ENCODE assay signal across 2 cellular contexts in the genomic region with DNA sequence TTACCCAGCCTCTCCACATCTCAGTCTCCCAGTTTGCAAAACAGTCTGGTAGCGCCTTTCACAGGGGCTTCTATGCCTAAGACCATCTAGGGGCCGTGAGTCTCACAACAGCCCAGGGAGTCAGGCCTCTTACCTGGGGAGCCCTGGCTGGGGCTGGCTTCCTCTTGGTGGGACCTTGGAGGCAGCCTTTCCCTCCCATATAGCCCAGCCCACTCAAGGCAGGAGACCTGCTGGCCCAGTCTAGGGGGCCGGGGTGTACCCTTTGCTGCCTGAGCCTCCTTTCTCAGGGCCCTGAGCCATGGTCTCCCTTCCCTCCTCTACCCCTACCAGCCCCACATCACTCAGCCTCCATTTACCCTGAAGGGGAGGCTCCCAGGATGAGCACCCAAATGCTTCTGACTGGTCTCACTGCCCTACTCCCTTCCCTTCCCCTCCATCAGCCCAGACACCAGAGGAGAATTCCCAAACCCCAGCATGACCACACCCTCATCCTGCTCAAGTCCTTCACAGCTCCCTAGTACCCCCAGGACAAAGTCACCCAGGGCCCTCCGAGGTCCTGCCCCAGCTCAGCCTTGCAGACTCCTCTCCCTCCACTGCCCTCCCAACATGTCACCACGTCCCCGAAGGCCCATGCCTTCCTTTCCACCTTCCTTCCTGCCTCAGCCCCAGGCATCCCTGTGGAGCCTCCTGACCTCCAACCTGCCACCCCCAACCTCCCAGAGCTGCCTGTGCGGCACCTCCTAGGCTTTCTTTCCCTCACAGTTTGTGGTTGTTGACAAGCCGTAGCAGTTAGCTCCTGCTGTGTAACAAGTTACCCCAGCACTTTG.
TF ChIP-seq lines count a peak whose summit lies in the region.

No MANE protein-coding gene starts in this region.

TF ChIP-seq in SK-N-SH, 30 proteins besides CTCF, POLR2A, EP300 and RAD21 (continued from another document):
- TF ChIP-seq PBX3 (IDR thresholded peaks at IDR 0.05) (no peak), RXRA (IDR thresholded peaks at IDR 0.05; ENCODE audit: borderline replicate concordance, low read depth) (no peak), SMC3 (IDR thresholded peaks at IDR 0.05; ENCODE audit: low read depth, low read length) (no peak), NRF1 (IDR thresholded peaks at IDR 0.05; ENCODE audit: low read depth, low read length) (no peak), ZBTB33 (IDR thresholded peaks at IDR 0.05; ENCODE audit: borderline replicate concordance, low read depth) (no peak), POLR2AphosphoS5 (IDR thresholded peaks at IDR 0.05; ENCODE audit: low read depth, low read length) (no peak), MEF2A (IDR thresholded peaks at IDR 0.05; ENCODE audit: borderline replicate concordance, low read depth) (no peak), YY1 (IDR thresholded peaks at IDR 0.05; ENCODE audit: low read depth) (no peak), ELF1 (IDR thresholded peaks at IDR 0.05) (no peak), JUND (IDR thresholded peaks at IDR 0.05) (no peak), SIN3A (IDR thresholded peaks at IDR 0.05; ENCODE audit: borderline replicate concordance, low read depth, low read length) (no peak), EZH2phosphoT487 (IDR thresholded peaks at IDR 0.05; ENCODE audit: borderline replicate concordance, low read depth) (no peak), TEAD4 (IDR thresholded peaks at IDR 0.05; ENCODE audit: borderline replicate concordance, insufficient read depth) (no peak)
- TF ChIP-seq, protein P1, sequence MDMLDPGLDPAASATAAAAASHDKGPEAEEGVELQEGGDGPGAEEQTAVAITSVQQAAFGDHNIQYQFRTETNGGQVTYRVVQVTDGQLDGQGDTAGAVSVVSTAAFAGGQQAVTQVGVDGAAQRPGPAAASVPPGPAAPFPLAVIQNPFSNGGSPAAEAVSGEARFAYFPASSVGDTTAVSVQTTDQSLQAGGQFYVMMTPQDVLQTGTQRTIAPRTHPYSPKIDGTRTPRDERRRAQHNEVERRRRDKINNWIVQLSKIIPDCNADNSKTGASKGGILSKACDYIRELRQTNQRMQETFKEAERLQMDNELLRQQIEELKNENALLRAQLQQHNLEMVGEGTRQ (IDR thresholded peaks at IDR 0.05; ENCODE audit: borderline replicate concordance, low read depth, low read length), result no peak
- TF ChIP-seq, protein P2, sequence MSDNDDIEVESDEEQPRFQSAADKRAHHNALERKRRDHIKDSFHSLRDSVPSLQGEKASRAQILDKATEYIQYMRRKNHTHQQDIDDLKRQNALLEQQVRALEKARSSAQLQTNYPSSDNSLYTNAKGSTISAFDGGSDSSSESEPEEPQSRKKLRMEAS (IDR thresholded peaks at IDR 0.05; ENCODE audit: low read depth), result no peak
TF ChIP-seq in SK-N-SH: peak in this region for 0.

TF ChIP-seq in SK-N-SH treated with all-trans-retinoic acid at 6 μM for 48 hours, 23 proteins besides CTCF, POLR2A, EP300 and RAD21 (continued from another document):
- TF ChIP-seq TSHZ2 (CRISPR knock-in tag; IDR thresholded peaks at IDR 0.05) (no peak), ZNF8 (CRISPR knock-in tag; IDR thresholded peaks at IDR 0.05) (no peak), GLIS3 (CRISPR knock-in tag; IDR thresholded peaks at IDR 0.05) (no peak), ZFP30 (CRISPR knock-in tag; IDR thresholded peaks at IDR 0.05) (no peak), ZNF70 (CRISPR knock-in tag; IDR thresholded peaks at IDR 0.05) (no peak), RARB (CRISPR knock-in tag; IDR thresholded peaks at IDR 0.05) (no peak), ZNF565 (CRISPR knock-in tag; conservative IDR thresholded peaks at IDR 0.05; ENCODE audit: low read depth) (no peak)
TF ChIP-seq in SK-N-SH treated with all-trans-retinoic acid at 6 μM for 48 hours: peak in this region for 0.
